8 cellular contexts compared by ENCODE assay signal in genomic region chr5:143405063-143405746, GRCh38. TPM values are rescaled to one million over a fixed set of nuclear protein-coding genes. Genes with fewer than 3 reads are reported as not detected.
A peak's percentile ranks its signal among the peaks of the same experiment; 100 is the strongest.
DNase-seq lines count a peak whose midpoint lies in the region; ATAC-seq, FAIRE-seq and TF ChIP-seq lines count a peak whose summit lies in the region.

No MANE protein-coding gene starts in this region.

- DNase-seq in Calu3 (peak; percentile 89), RCC 7860 (ENCODE audit: low spot score) (peak; percentile 76), fibroblast of the aortic adventitia (ENCODE audit: low read depth) (peak; percentile 78), nephron progenitor cell (peak; percentile 86)
- DNase-seq in activated T-helper 2 cell treated with anti-CD3 and anti-CD28 coated beads, Interferon-gamma antibody, Interleukin-2, Interleukin-4, amounts not matched to agents 10 μg/mL and 5 μg/mL and 100 μg/mL, durations not matched to agents 14 hours and 24 hours and 36 hours (ENCODE audit: low spot score), result peak; percentile 83

- H3K4me3 Mint-ChIP-seq in Calu3 (ENCODE audit: low read depth, unreplicated experiment) (peak overlapping the region; percentile 97), nephron progenitor cell (peak overlapping the region; percentile 93)
- peak overlapping the region; percentile 88 for H3K4me3 Mint-ChIP-seq in activated T-helper 2 cell treated with anti-CD3 and anti-CD28 coated beads, Interferon-gamma antibody, Interleukin-2, Interleukin-4, amounts not matched to agents 10 μg/mL and 5 μg/mL and 100 μg/mL, durations not matched to agents 14 hours and 24 hours and 36 hours (ENCODE audit: low read depth)
- peak overlapping the region; percentile 90 for H3K4me3 Mint-ChIP-seq in stimulated activated naive CD8-positive, alpha-beta T cell treated with anti-CD3 and anti-CD28 coated beads, Interleukin-15, Interleukin-2, amounts not matched to agents 100 ng/mL and 50 ng/mL, for 24 hours

- BruUV-seq in Calu3 (replicated peaks; lab: Mats Ljungman, UMichigan), result TSS peak; percentile 74

- FAIRE-seq in RCC 7860 (lab: Jason Lieb, UNC), result no peak

- TF ChIP-seq CTCF in Calu3 (IDR thresholded peaks at IDR 0.05; ENCODE audit: unreplicated experiment) (no peak), fibroblast of the aortic adventitia (IDR thresholded peaks at IDR 0.05; ENCODE audit: insufficient read depth, low read length) (peak; percentile 34), nephron progenitor cell (IDR thresholded peaks at IDR 0.05) (no peak)

- H3K27me3 Mint-ChIP-seq in Calu3 (ENCODE audit: unreplicated experiment), result no peaks in the 10 kb centered on the region
- H3K27me3 Mint-ChIP-seq in activated T-helper 2 cell treated with anti-CD3 and anti-CD28 coated beads, Interferon-gamma antibody, Interleukin-2, Interleukin-4, amounts not matched to agents 10 μg/mL and 5 μg/mL and 100 μg/mL, durations not matched to agents 14 hours and 24 hours and 36 hours (ENCODE audit: low read depth), result no peaks in the 10 kb centered on the region
- peaks cover 28% of the 10 kb centered on the region for H3K27me3 Mint-ChIP-seq in nephron progenitor cell (ENCODE audit: low read depth, poor library complexity)
- no peaks in the 10 kb centered on the region for H3K27me3 Mint-ChIP-seq in stimulated activated naive CD8-positive, alpha-beta T cell treated with anti-CD3 and anti-CD28 coated beads, Interleukin-15, Interleukin-2, amounts not matched to agents 100 ng/mL and 50 ng/mL, for 24 hours

- H3K27ac Mint-ChIP-seq in Calu3 (ENCODE audit: unreplicated experiment) (peak overlapping the region; percentile 95), nephron progenitor cell (peak overlapping the region; percentile 99)
- H3K27ac Mint-ChIP-seq in activated T-helper 2 cell treated with anti-CD3 and anti-CD28 coated beads, Interferon-gamma antibody, Interleukin-2, Interleukin-4, amounts not matched to agents 10 μg/mL and 5 μg/mL and 100 μg/mL, durations not matched to agents 14 hours and 24 hours and 36 hours, result peak overlapping the region; percentile 97
- peak overlapping the region; percentile 99 for H3K27ac Mint-ChIP-seq in stimulated activated naive CD8-positive, alpha-beta T cell treated with anti-CD3 and anti-CD28 coated beads, Interleukin-15, Interleukin-2, amounts not matched to agents 100 ng/mL and 50 ng/mL, for 24 hours

- CTCF ChIA-PET in Calu3 (lab: Charles Lee), result interaction anchor here (0.9 to 2.2 kb wide), 7 partner anchors 102 to 737 kb away, joined by 3 to 9 read pairs (median 4); no protein-coding TSS in a partner anchor

- H3K4me3 ChIP-seq in fibroblast of the aortic adventitia (ENCODE audit: low read depth, low read length), result peak overlapping the region; percentile 73

- peaks cover 2% of the 10 kb centered on the region for H3K9me3 Mint-ChIP-seq in Calu3 (ENCODE audit: low read depth, unreplicated experiment)
- H3K9me3 Mint-ChIP-seq in activated T-helper 2 cell treated with anti-CD3 and anti-CD28 coated beads, Interferon-gamma antibody, Interleukin-2, Interleukin-4, amounts not matched to agents 10 μg/mL and 5 μg/mL and 100 μg/mL, durations not matched to agents 14 hours and 24 hours and 36 hours, result peaks cover 7% of the 10 kb centered on the region
- H3K9me3 Mint-ChIP-seq in nephron progenitor cell, result peaks cover 8% of the 10 kb centered on the region
- no peaks in the 10 kb centered on the region for H3K9me3 Mint-ChIP-seq in stimulated activated naive CD8-positive, alpha-beta T cell treated with anti-CD3 and anti-CD28 coated beads, Interleukin-15, Interleukin-2, amounts not matched to agents 100 ng/mL and 50 ng/mL, for 24 hours

- intact Hi-C loops in Calu3 (cut with micrococcal nuclease; ENCODE audit: unreplicated experiment), result loop anchor here (2.0 kb wide), 4 partner anchors 102 to 420 kb away; no protein-coding TSS in a partner anchor
- intact Hi-C loops in activated T-helper 2 cell treated with anti-CD3 and anti-CD28 coated beads, Interferon-gamma antibody, Interleukin-2, Interleukin-4, amounts not matched to agents 10 μg/mL and 5 μg/mL and 100 μg/mL, durations not matched to agents 14 hours and 24 hours and 36 hours (cut with micrococcal nuclease), result loop anchor here (1.0 to 2.0 kb wide), 4 partner anchors 13 to 396 kb away; no protein-coding TSS in a partner anchor

- TF ChIP-seq RAD21 in Ishikawa (IDR thresholded peaks at IDR 0.05; ENCODE audit: low read depth), result no peak

- TF ChIP-seq EP300 in Ishikawa (IDR thresholded peaks at IDR 0.05; ENCODE audit: borderline replicate concordance), result no peak

- H3K36me3 Mint-ChIP-seq in Calu3 (ENCODE audit: insufficient read depth, unreplicated experiment) (peaks cover 63% of the 10 kb centered on the region), nephron progenitor cell (ENCODE audit: low read depth) (no peaks in the 10 kb centered on the region)
- peaks cover 33% of the 10 kb centered on the region for H3K36me3 Mint-ChIP-seq in activated T-helper 2 cell treated with anti-CD3 and anti-CD28 coated beads, Interferon-gamma antibody, Interleukin-2, Interleukin-4, amounts not matched to agents 10 μg/mL and 5 μg/mL and 100 μg/mL, durations not matched to agents 14 hours and 24 hours and 36 hours (ENCODE audit: low read depth)
- peaks cover 13% of the 10 kb centered on the region for H3K36me3 Mint-ChIP-seq in stimulated activated naive CD8-positive, alpha-beta T cell treated with anti-CD3 and anti-CD28 coated beads, Interleukin-15, Interleukin-2, amounts not matched to agents 100 ng/mL and 50 ng/mL, for 24 hours (ENCODE audit: low read depth)

- peaks cover 26% of the 10 kb centered on the region for H3K4me1 Mint-ChIP-seq in Calu3 (ENCODE audit: low read depth, unreplicated experiment)
- H3K4me1 Mint-ChIP-seq in activated T-helper 2 cell treated with anti-CD3 and anti-CD28 coated beads, Interferon-gamma antibody, Interleukin-2, Interleukin-4, amounts not matched to agents 10 μg/mL and 5 μg/mL and 100 μg/mL, durations not matched to agents 14 hours and 24 hours and 36 hours (ENCODE audit: low read depth), result peaks cover 37% of the 10 kb centered on the region
- H3K4me1 Mint-ChIP-seq in nephron progenitor cell, result peaks cover 27% of the 10 kb centered on the region
- peaks cover 37% of the 10 kb centered on the region for H3K4me1 Mint-ChIP-seq in stimulated activated naive CD8-positive, alpha-beta T cell treated with anti-CD3 and anti-CD28 coated beads, Interleukin-15, Interleukin-2, amounts not matched to agents 100 ng/mL and 50 ng/mL, for 24 hours (ENCODE audit: low read depth)

- peak; percentile 31 for ATAC-seq in GM21515 (IDR thresholded peaks at IDR 0.05; ENCODE audit: unreplicated experiment)

TF ChIP-seq in Ishikawa, 13 proteins besides CTCF, POLR2A, EP300 and RAD21 (continues in another document):
- TF ChIP-seq EGR1 (IDR thresholded peaks at IDR 0.05) (peak; percentile 84; the same call in 1 of the 2 replicates), MAX (IDR thresholded peaks at IDR 0.05) (peak; percentile 83), TEAD4 (IDR thresholded peaks at IDR 0.05) (peak; percentile 26; the same call in 1 of the 2 replicates), CEBPB (IDR thresholded peaks at IDR 0.05) (no peak; the same call in 1 of the 2 replicates), CREB1 (IDR thresholded peaks at IDR 0.05; ENCODE audit: low read depth) (no peak), TCF12 (IDR thresholded peaks at IDR 0.05; ENCODE audit: low read depth) (peak; percentile 45; the same call in 1 of the 2 replicates), FOXM1 (IDR thresholded peaks at IDR 0.05; ENCODE audit: borderline replicate concordance, low read depth) (no peak), TAF1 (IDR thresholded peaks at IDR 0.05; ENCODE audit: low read depth) (peak; percentile 89), ZBTB7A (IDR thresholded peaks at IDR 0.05; ENCODE audit: low read depth) (peak; percentile 23; the same call in 1 of the 2 replicates), NFIC (IDR thresholded peaks at IDR 0.05) (peak; percentile 39)
- TF ChIP-seq, protein P1, sequence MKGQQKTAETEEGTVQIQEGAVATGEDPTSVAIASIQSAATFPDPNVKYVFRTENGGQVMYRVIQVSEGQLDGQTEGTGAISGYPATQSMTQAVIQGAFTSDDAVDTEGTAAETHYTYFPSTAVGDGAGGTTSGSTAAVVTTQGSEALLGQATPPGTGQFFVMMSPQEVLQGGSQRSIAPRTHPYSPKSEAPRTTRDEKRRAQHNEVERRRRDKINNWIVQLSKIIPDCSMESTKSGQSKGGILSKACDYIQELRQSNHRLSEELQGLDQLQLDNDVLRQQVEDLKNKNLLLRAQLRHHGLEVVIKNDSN (IDR thresholded peaks at IDR 0.05), result no peak
- TF ChIP-seq, protein P2, sequence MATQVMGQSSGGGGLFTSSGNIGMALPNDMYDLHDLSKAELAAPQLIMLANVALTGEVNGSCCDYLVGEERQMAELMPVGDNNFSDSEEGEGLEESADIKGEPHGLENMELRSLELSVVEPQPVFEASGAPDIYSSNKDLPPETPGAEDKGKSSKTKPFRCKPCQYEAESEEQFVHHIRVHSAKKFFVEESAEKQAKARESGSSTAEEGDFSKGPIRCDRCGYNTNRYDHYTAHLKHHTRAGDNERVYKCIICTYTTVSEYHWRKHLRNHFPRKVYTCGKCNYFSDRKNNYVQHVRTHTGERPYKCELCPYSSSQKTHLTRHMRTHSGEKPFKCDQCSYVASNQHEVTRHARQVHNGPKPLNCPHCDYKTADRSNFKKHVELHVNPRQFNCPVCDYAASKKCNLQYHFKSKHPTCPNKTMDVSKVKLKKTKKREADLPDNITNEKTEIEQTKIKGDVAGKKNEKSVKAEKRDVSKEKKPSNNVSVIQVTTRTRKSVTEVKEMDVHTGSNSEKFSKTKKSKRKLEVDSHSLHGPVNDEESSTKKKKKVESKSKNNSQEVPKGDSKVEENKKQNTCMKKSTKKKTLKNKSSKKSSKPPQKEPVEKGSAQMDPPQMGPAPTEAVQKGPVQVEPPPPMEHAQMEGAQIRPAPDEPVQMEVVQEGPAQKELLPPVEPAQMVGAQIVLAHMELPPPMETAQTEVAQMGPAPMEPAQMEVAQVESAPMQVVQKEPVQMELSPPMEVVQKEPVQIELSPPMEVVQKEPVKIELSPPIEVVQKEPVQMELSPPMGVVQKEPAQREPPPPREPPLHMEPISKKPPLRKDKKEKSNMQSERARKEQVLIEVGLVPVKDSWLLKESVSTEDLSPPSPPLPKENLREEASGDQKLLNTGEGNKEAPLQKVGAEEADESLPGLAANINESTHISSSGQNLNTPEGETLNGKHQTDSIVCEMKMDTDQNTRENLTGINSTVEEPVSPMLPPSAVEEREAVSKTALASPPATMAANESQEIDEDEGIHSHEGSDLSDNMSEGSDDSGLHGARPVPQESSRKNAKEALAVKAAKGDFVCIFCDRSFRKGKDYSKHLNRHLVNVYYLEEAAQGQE (IDR thresholded peaks at IDR 0.05; ENCODE audit: low read depth), result no peak

RNA-seq across cellular contexts. Expression of gene NR3C1, which starts 1.7 kb away (rescaled TPM):
- total RNA-seq in Calu3 (2022) (63.1 and 72.4 TPM in 2 replicates), fibroblast of the aortic adventitia (ENCODE audit: low replicate concordance) (132 and 147 TPM in 2 replicates)
- 51.3 and 52.0 TPM in 2 replicates for total RNA-seq in activated T-helper 2 cell treated with anti-CD3 and anti-CD28 coated beads, Interferon-gamma antibody, Interleukin-2, Interleukin-4, amounts not matched to agents 10 μg/mL and 5 μg/mL and 100 μg/mL, durations not matched to agents 14 hours and 24 hours and 36 hours

Comparison
In these comparisons a context has a peak if more than half of its experiments do, and no peak if none do; other contexts are left out.
1. Peak in every context shown above with its lines: DNase-seq, ATAC-seq and H3K4me3 ChIP-seq.